In the genomic region with DNA sequence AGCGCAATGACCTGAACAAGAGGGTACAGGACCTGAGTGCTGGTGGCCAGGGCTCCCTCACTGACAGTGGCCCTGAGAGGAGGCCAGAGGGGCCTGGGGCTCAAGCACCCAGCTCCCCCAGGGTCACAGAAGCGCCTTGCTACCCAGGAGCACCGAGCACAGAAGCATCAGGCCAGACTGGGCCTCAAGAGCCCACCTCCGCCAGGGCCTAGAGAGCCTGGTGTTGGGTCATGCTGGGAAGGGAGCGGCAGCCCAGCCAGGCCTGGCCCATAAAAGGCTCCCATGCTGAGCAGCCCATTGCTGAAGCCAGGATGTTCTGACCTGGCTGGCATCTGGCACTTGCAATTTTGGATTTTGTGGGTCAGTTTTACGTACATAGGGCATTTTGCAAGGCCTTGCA, we compare ENCODE assay signal across 24 cellular contexts. TPM values are rescaled to one million over a fixed set of nuclear protein-coding genes. Genes with fewer than 3 reads are reported as not detected.
A peak's percentile ranks its signal among the peaks of the same experiment; 100 is the strongest.
DNase-seq lines count a peak whose midpoint lies in the region; ATAC-seq, FAIRE-seq and TF ChIP-seq lines count a peak whose summit lies in the region.
"Had no signal": no experiment of that assay in that cellular context is flagged by ENCODE, and none has a peak within 500 bp of the region (broad histone marks: within the 10 kb centered on the region; RNA-seq: fewer than 3 reads in every experiment).

No MANE protein-coding gene starts in this region.

- FAIRE-seq in kidney (lab: Jason Lieb, UNC), result no peak
- FAIRE-seq: GM18507, HepG2 had no signal

- H3K4me3 Mint-ChIP-seq in activated naive CD8-positive, alpha-beta T cell treated with anti-CD3 and anti-CD28 coated beads, Interleukin-2, amount 10 ng/mL, durations not matched to agents 7 days and 5 days, result no peak overlapping the region
- H3K4me3 Mint-ChIP-seq in activated naive CD8-positive, alpha-beta T cell treated with anti-CD3 and anti-CD28 coated beads, Interleukin-2, amount 50 U/mL, for 24 hours, result no peak overlapping the region
- H3K4me3 Mint-ChIP-seq: HFFc6 had no signal

- intact Hi-C loops in kidney (cut with DNase I), result no loop called here

- no peak overlapping the region for H3K9ac ChIP-seq in KMS-11
- H3K9ac ChIP-seq in kidney (ENCODE audit: low read length in 2 of 2), result no peak overlapping the region

- H3K79me2 ChIP-seq in KMS-11 (ENCODE audit: insufficient read depth, low read depth), result no peaks in the 10 kb centered on the region

- DNase-seq in activated naive CD8-positive, alpha-beta T cell treated with anti-CD3 and anti-CD28 coated beads, Interleukin-2, amount 10 ng/mL, durations not matched to agents 7 days and 5 days, result no peak
- no peak for DNase-seq in activated naive CD8-positive, alpha-beta T cell treated with anti-CD3 and anti-CD28 coated beads, Interleukin-2, amount 50 U/mL, for 24 hours
- DNase-seq in kidney, result peak; percentile 37
- DNase-seq in ACHN, result no peak
- DNase-seq: CD4-positive, CD25-positive, alpha-beta regulatory T cell; COR-L47; DMS 273 treated with DMSO at 0.1 percent for 48 hours; GDM1; HFFc6; Karpas-422; NCI-H1417 treated with DMSO at 0.1 percent for 48 hours; NCI-H187 treated with DMSO at 0.1 percent for 48 hours; NCI-H2227 treated with DMSO at 0.1 percent for 48 hours; NCI-H510A treated with DMSO at 0.1 percent for 48 hours; NCI-H774; RPMI8226; SIG-M5 had no signal

- H3K9me3 Mint-ChIP-seq in activated naive CD8-positive, alpha-beta T cell treated with anti-CD3 and anti-CD28 coated beads, Interleukin-2, amount 10 ng/mL, durations not matched to agents 7 days and 5 days, result no peaks in the 10 kb centered on the region
- H3K9me3 Mint-ChIP-seq in activated naive CD8-positive, alpha-beta T cell treated with anti-CD3 and anti-CD28 coated beads, Interleukin-2, amount 50 U/mL, for 24 hours, result no peaks in the 10 kb centered on the region
- H3K9me3 Mint-ChIP-seq: CD4-positive, CD25-positive, alpha-beta regulatory T cell; HFFc6 had no signal

- H3K4me1 ChIP-seq in KMS-11 (ENCODE audit: low read depth, poor library complexity, severe bottlenecking) (peaks cover 71% of the 10 kb centered on the region), kidney (ENCODE audit: control insufficient read depth in 1 of 2, insufficient read depth in 1 of 2, low read depth in 1 of 2, low read length in 2 of 2) (peaks cover 5% of the 10 kb centered on the region in 2 donors)

- in situ Hi-C loops in ACHN (cut with HindIII; ENCODE audit: low pct_ligation_motif_present, low pct_unique_long_range_greater_than_20kb, low sequenced_read_pairs), result no loop called here

- no peak overlapping the region for H3K4me3 ChIP-seq in KMS-11 (IDR thresholded peaks at IDR 0.05; ENCODE audit: insufficient read depth, low read depth, low read length)
- H3K4me3 ChIP-seq in kidney (ENCODE audit: low read length in 2 of 2), result no peak overlapping the region

- H3K4me1 Mint-ChIP-seq in activated naive CD8-positive, alpha-beta T cell treated with anti-CD3 and anti-CD28 coated beads, Interleukin-2, amount 10 ng/mL, durations not matched to agents 7 days and 5 days, result peaks cover 65% of the 10 kb centered on the region
- H3K4me1 Mint-ChIP-seq in activated naive CD8-positive, alpha-beta T cell treated with anti-CD3 and anti-CD28 coated beads, Interleukin-2, amount 50 U/mL, for 24 hours, result peaks cover 64% of the 10 kb centered on the region

- no peaks in the 10 kb centered on the region for H4K20me1 ChIP-seq in KMS-11 (ENCODE audit: insufficient read depth)

- no peaks in the 10 kb centered on the region for H3K27me3 ChIP-seq in KMS-11 (ENCODE audit: insufficient read depth, low read depth)

- H3K27ac ChIP-seq in KMS-11 (no peak overlapping the region), kidney (ENCODE audit: low read depth in 2 of 2, low read length in 2 of 2) (no peak overlapping the region)

- H3K36me3 ChIP-seq in KMS-11 (ENCODE audit: insufficient read depth) (peaks cover 15% of the 10 kb centered on the region; the same call in 1 of the 2 replicates), kidney (ENCODE audit: control insufficient read depth in 1 of 2, insufficient read depth in 2 of 2, low read length in 2 of 2) (peaks cover 45 to 65% of the 10 kb centered on the region in 2 donors)

- peaks cover 52% of the 10 kb centered on the region for H3K36me3 Mint-ChIP-seq in activated naive CD8-positive, alpha-beta T cell treated with anti-CD3 and anti-CD28 coated beads, Interleukin-2, amount 10 ng/mL, durations not matched to agents 7 days and 5 days
- H3K36me3 Mint-ChIP-seq in activated naive CD8-positive, alpha-beta T cell treated with anti-CD3 and anti-CD28 coated beads, Interleukin-2, amount 50 U/mL, for 24 hours (ENCODE audit: low read depth), result peaks cover 69% of the 10 kb centered on the region

- TF ChIP-seq CTCF in KMS-11 (conservative IDR thresholded peaks at IDR 0.05; ENCODE audit: low read depth, low read length) (no peak), kidney (IDR thresholded peaks at IDR 0.05; ENCODE audit: borderline replicate concordance, extremely low read depth, insufficient read depth) (no peak)

- H2AFZ ChIP-seq in KMS-11 (ENCODE audit: low read depth), result no peak overlapping the region

- H3K4me2 ChIP-seq in KMS-11, result peak overlapping the region; percentile 60

- H3K9me3 ChIP-seq in kidney (ENCODE audit: control insufficient read depth in 1 of 2, low read length in 2 of 2), result no peaks in the 10 kb centered on the region

- H3K27me3 Mint-ChIP-seq in activated naive CD8-positive, alpha-beta T cell treated with anti-CD3 and anti-CD28 coated beads, Interleukin-2, amount 10 ng/mL, durations not matched to agents 7 days and 5 days, result peaks cover 2% of the 10 kb centered on the region
- no peaks in the 10 kb centered on the region for H3K27me3 Mint-ChIP-seq in activated naive CD8-positive, alpha-beta T cell treated with anti-CD3 and anti-CD28 coated beads, Interleukin-2, amount 50 U/mL, for 24 hours
- H3K27me3 Mint-ChIP-seq: CD4-positive, CD25-positive, alpha-beta regulatory T cell had no signal

- H3K27ac Mint-ChIP-seq in activated naive CD8-positive, alpha-beta T cell treated with anti-CD3 and anti-CD28 coated beads, Interleukin-2, amount 10 ng/mL, durations not matched to agents 7 days and 5 days, result peak overlapping the region; percentile 16
- H3K27ac Mint-ChIP-seq in activated naive CD8-positive, alpha-beta T cell treated with anti-CD3 and anti-CD28 coated beads, Interleukin-2, amount 50 U/mL, for 24 hours, result no peak overlapping the region
- H3K27ac Mint-ChIP-seq: HFFc6 had no signal

- POLR2A ChIA-PET in activated naive CD8-positive, alpha-beta T cell treated with anti-CD3 and anti-CD28 coated beads, Interleukin-2, amount 10 ng/mL, durations not matched to agents 7 days and 5 days (lab: Charles Lee), result interaction anchor here (1.7 to 2.6 kb wide), 3 partner anchors 11 to 141 kb away, joined by 7 to 11 read pairs (median 9); partner anchors contain the start of genes IQCC, MARCKSL1 and TXLNA

- no peak for ATAC-seq in activated naive CD8-positive, alpha-beta T cell treated with anti-CD3 and anti-CD28 coated beads, Interleukin-2, amount 10 ng/mL, durations not matched to agents 7 days and 5 days (ENCODE audit: low read depth)
- ATAC-seq in activated naive CD8-positive, alpha-beta T cell treated with anti-CD3 and anti-CD28 coated beads, Interleukin-2, amount 50 U/mL, for 24 hours, result no peak
- ATAC-seq in GM18517 (IDR thresholded peaks at IDR 0.05; ENCODE audit: unreplicated experiment) (no peak), esophagus mucosa (no peak)
- ATAC-seq: HepG2 had no signal

RNA-seq across cellular contexts. Expression of gene CCDC28B, which starts 5.4 kb away (rescaled TPM):
- total RNA-seq in activated naive CD8-positive, alpha-beta T cell treated with anti-CD3 and anti-CD28 coated beads, Interleukin-2, amount 10 ng/mL, durations not matched to agents 7 days and 5 days, result 10 to 100 TPM; 48.6 to 55.6 TPM
- total RNA-seq in kidney, result 4.0 TPM
- polyA plus RNA-seq in kidney (ENCODE audit: insufficient read depth, low read depth, low replicate concordance), result 25.4 TPM
- total RNA-seq in esophagus mucosa, result 1.1 TPM

RNA-seq across cellular contexts. Expression of gene IQCC, which starts 10.5 kb away (rescaled TPM):
- 1 to 10 TPM; 4.9 to 6.0 TPM for total RNA-seq in activated naive CD8-positive, alpha-beta T cell treated with anti-CD3 and anti-CD28 coated beads, Interleukin-2, amount 10 ng/mL, durations not matched to agents 7 days and 5 days
- total RNA-seq in kidney (3.5 TPM), esophagus mucosa (1.3 TPM)
- 3.4 TPM for polyA plus RNA-seq in kidney (ENCODE audit: insufficient read depth, low read depth, low replicate concordance)

RNA-seq across cellular contexts. Expression of gene DCDC2B, which starts 13.9 kb away (rescaled TPM):
- under 1 TPM; 0.17 to 0.22 TPM for total RNA-seq in activated naive CD8-positive, alpha-beta T cell treated with anti-CD3 and anti-CD28 coated beads, Interleukin-2, amount 10 ng/mL, durations not matched to agents 7 days and 5 days
- not detected for total RNA-seq in kidney
- polyA plus RNA-seq in kidney (ENCODE audit: insufficient read depth, low read depth, low replicate concordance), result not detected
- not detected for total RNA-seq in esophagus mucosa
- total RNA-seq: CD4-positive, CD25-positive, alpha-beta regulatory T cell; H4; HepG2; HFFc6; MCF 10A had no signal
- polyA plus RNA-seq: HepG2 had no signal

RNA-seq across cellular contexts. Expression of gene TXLNA, which starts 15.5 kb away (rescaled TPM):
- total RNA-seq in activated naive CD8-positive, alpha-beta T cell treated with anti-CD3 and anti-CD28 coated beads, Interleukin-2, amount 10 ng/mL, durations not matched to agents 7 days and 5 days, result 10 to 100 TPM; 62.5 to 68.8 TPM
- total RNA-seq in kidney (58.6 TPM), esophagus mucosa (37.0 TPM)
- 19.9 TPM for polyA plus RNA-seq in kidney (ENCODE audit: insufficient read depth, low read depth, low replicate concordance)

RNA-seq across cellular contexts. Expression of gene TMEM234, which starts 27.2 kb away (rescaled TPM):
- total RNA-seq in activated naive CD8-positive, alpha-beta T cell treated with anti-CD3 and anti-CD28 coated beads, Interleukin-2, amount 10 ng/mL, durations not matched to agents 7 days and 5 days, result 10 to 100 TPM; 15.7 to 16.5 TPM
- total RNA-seq in kidney (39.4 TPM), esophagus mucosa (11.0 TPM)
- polyA plus RNA-seq in kidney (ENCODE audit: insufficient read depth, low read depth, low replicate concordance), result 20.5 TPM
